ENCODE assay signal across 20 cellular contexts in genomic region chr2:9836074-9836473, GRCh38.
"Had no signal": no experiment of that assay in that cellular context is flagged by ENCODE, and none has a peak within 500 bp of the region (broad histone marks: within the 10 kb centered on the region; RNA-seq: fewer than 3 reads in every experiment).

No MANE protein-coding gene starts in this region.

- H3K9me3 ChIP-seq: heart left ventricle, mucosa of descending colon, neutrophil, ovary, tibial artery had no signal

- DNase-seq: cerebellar nuclear complex; erythroblast; foreskin melanocyte; heart left ventricle; hippocampal formation; left colon; left ventricle myocardium superior; mucosa of descending colon; naive thymus-derived CD8-positive, alpha-beta T cell; ovary; stimulated activated CD4-positive, alpha-beta T cell treated with anti-CD3 and anti-CD28 coated beads, Interleukin-2, amount 100 ng/mL, for 24 hours; stimulated activated CD4-positive, alpha-beta T cell treated with anti-CD3 and anti-CD28 coated beads, Interleukin-4, amount 100 ng/mL, for 4 hours; stimulated activated naive CD4-positive, alpha-beta T cell treated with Interleukin-2 at 50 U/mL for 16 hours; tibial artery had no signal

- H3K36me3 ChIP-seq: heart left ventricle, neutrophil, ovary, tibial artery had no signal

- H3K4me1 ChIP-seq: heart left ventricle, tibial artery had no signal

- ATAC-seq: heart left ventricle; left colon; left ventricle myocardium superior; mucosa of descending colon; naive thymus-derived CD8-positive, alpha-beta T cell; sciatic nerve had no signal

- H3K27ac ChIP-seq: heart left ventricle, neutrophil, ovary, tibial artery had no signal

- FAIRE-seq: colon, endothelial cell of umbilical vein had no signal

- H3K4me3 ChIP-seq: heart left ventricle, lung, mucosa of descending colon, ovary, skin epidermis, tibial artery had no signal

- H3K27me3 ChIP-seq: ovary had no signal
